ENCODE assay signal across 1 cellular context in genomic region chr15:82571722-82572222, GRCh38.
TF ChIP-seq lines count a peak whose summit lies in the region.

No MANE protein-coding gene starts in this region.

TF ChIP-seq in H1, 55 proteins besides CTCF, POLR2A, EP300 and RAD21 (continued from another document):
- TF ChIP-seq HDAC2 (IDR thresholded peaks at IDR 0.05; ENCODE audit: borderline replicate concordance in 1 of 2, low read depth in 2 of 2, low read length in 2 of 2) (no peak), POLR2AphosphoS5 (IDR thresholded peaks at IDR 0.05; ENCODE audit: low read depth, low read length) (peak; percentile 52), CREB1 (IDR thresholded peaks at IDR 0.05) (peak; percentile 72; the same call in 1 of the 2 replicates), RBBP5 (IDR thresholded peaks at IDR 0.05; ENCODE audit: borderline replicate concordance, low read depth, low read length) (0 out of 2 replicates have a peak, but pooled peaks have one; percentile 25), PHF8 (conservative IDR thresholded peaks at IDR 0.05; ENCODE audit: low read depth, low read length) (no peak)
